ENCODE assay signal across 9 cellular contexts in genomic region chr10:103676851-103677417, GRCh38.
DNase-seq lines count a peak whose midpoint lies in the region; ATAC-seq and TF ChIP-seq lines count a peak whose summit lies in the region.
"Had no signal": no experiment of that assay in that cellular context is flagged by ENCODE, and none has a peak within 500 bp of the region (broad histone marks: within the 10 kb centered on the region; RNA-seq: fewer than 3 reads in every experiment).

No MANE protein-coding gene starts in this region.

- DNase-seq in breast epithelium (ENCODE audit: low spot score in 2 of 2), result peak in 1 of 2 donors; percentile 73
- no peak for DNase-seq in MCF 10A (ENCODE audit: unreplicated experiment)
- no peak for DNase-seq in epithelial cell of prostate (ENCODE audit: low read depth, low spot score)
- no peak for DNase-seq in naive thymus-derived CD8-positive, alpha-beta T cell
- DNase-seq in vagina (ENCODE audit: extremely low spot score in 2 of 2), result no peak
- no peak for DNase-seq in GM13977 (ENCODE audit: low spot score)
- no peak for DNase-seq in CD14-positive monocyte (ENCODE audit: low spot score)

- peak overlapping the region; percentile 17 to 56 (median 27) for H3K4me3 ChIP-seq in breast epithelium
- H3K4me3 ChIP-seq in vagina, result peak overlapping the region; percentile 36 to 44

- TF ChIP-seq POLR2A in breast epithelium (IDR thresholded peaks at IDR 0.05) (no peak), vagina (IDR thresholded peaks at IDR 0.05) (peak in 1 of 2 donors; percentile 28)

- no peak overlapping the region for H3K27ac Mint-ChIP-seq in MCF 10A (ENCODE audit: low read depth, unreplicated experiment)
- peak overlapping the region in 8 of 10 donors; percentile 61 to 98 (median 75) for H3K27ac Mint-ChIP-seq in naive thymus-derived CD8-positive, alpha-beta T cell
- H3K27ac Mint-ChIP-seq in CD14-positive monocyte, result peak overlapping the region in 1 of 7 donors; percentile 17

- H3K36me3 ChIP-seq in breast epithelium, result no peaks in the 10 kb centered on the region
- no peaks in the 10 kb centered on the region for H3K36me3 ChIP-seq in vagina

- BruUV-seq in MCF 10A (replicated peaks; lab: Mats Ljungman, UMichigan), result no TSS peak

- no peak for TF ChIP-seq CTCF in breast epithelium (IDR thresholded peaks at IDR 0.05)
- TF ChIP-seq CTCF in MCF 10A (IDR thresholded peaks at IDR 0.05; ENCODE audit: unreplicated experiment), result no peak
- no peak for TF ChIP-seq CTCF in vagina (IDR thresholded peaks at IDR 0.05)
- TF ChIP-seq CTCF in GM13977 (IDR thresholded peaks at IDR 0.05; ENCODE audit: extremely low read depth, insufficient read depth, missing control alignments), result no peak
- TF ChIP-seq CTCF in CD14-positive monocyte (IDR thresholded peaks at IDR 0.05), result no peak

- intact Hi-C loops in breast epithelium (cut with DNase I; ENCODE audit: low total_unique reads) (no loop called here), MCF 10A (cut with micrococcal nuclease) (loop anchor here (1.0 kb wide), 1 partner anchor 16 kb away; no protein-coding TSS in a partner anchor), vagina (cut with DNase I) (loop anchor here (5.0 kb wide), 1 partner anchor 60 kb away; no protein-coding TSS in a partner anchor), CD14-positive monocyte (cut with micrococcal nuclease) (no loop called here)

- POLR2A ChIA-PET in MCF 10A (lab: Yijun Ruan, JAX), result interaction anchor here (0.7 kb wide), 1 partner anchor 338 kb away, joined by 4 read pairs; no protein-coding TSS in a partner anchor
- POLR2A ChIA-PET in naive thymus-derived CD8-positive, alpha-beta T cell (lab: Charles Lee), result no interaction called here

- peaks cover 3 to 7% of the 10 kb centered on the region in 2 donors for H3K4me1 ChIP-seq in breast epithelium
- H3K4me1 ChIP-seq in vagina, result peaks cover 67% of the 10 kb centered on the region

- H3K4me3 Mint-ChIP-seq in MCF 10A (ENCODE audit: unreplicated experiment), result no peak overlapping the region
- H3K4me3 Mint-ChIP-seq in naive thymus-derived CD8-positive, alpha-beta T cell, result peak overlapping the region in 1 of 10 donors; percentile 14
- no peak overlapping the region for H3K4me3 Mint-ChIP-seq in CD14-positive monocyte

- H3K27me3 ChIP-seq in breast epithelium (no peaks in the 10 kb centered on the region), vagina (no peaks in the 10 kb centered on the region)

- CTCF ChIA-PET in MCF 10A (lab: Yijun Ruan, JAX), result interaction anchor here (1.0 to 3.0 kb wide), 2 partner anchors 10 to 72 kb away, joined by 4 to 27 read pairs; no protein-coding TSS in a partner anchor

- H3K4me1 Mint-ChIP-seq in MCF 10A (ENCODE audit: insufficient read depth, unreplicated experiment) (peaks cover 13% of the 10 kb centered on the region), CD14-positive monocyte (peaks cover 10% of the 10 kb centered on the region)
- H3K4me1 Mint-ChIP-seq in naive thymus-derived CD8-positive, alpha-beta T cell, result peaks cover 6 to 26% (median 17%) of the 10 kb centered on the region in 4 donors

- in situ Hi-C loops in GM13977 (cut with MboI; ENCODE audit: low pct_unique_long_range_greater_than_20kb, low sequenced_read_pairs, unreplicated experiment), result no loop called here

- H3K9me3 ChIP-seq in breast epithelium (no peaks in the 10 kb centered on the region), vagina (no peaks in the 10 kb centered on the region)

- H3K27me3 Mint-ChIP-seq in MCF 10A (ENCODE audit: insufficient read depth, unreplicated experiment), result no peaks in the 10 kb centered on the region
- H3K27me3 Mint-ChIP-seq in naive thymus-derived CD8-positive, alpha-beta T cell, result no peaks in the 10 kb centered on the region
- H3K27me3 Mint-ChIP-seq in CD14-positive monocyte (ENCODE audit: low read depth in 3 of 3), result peaks cover 5 to 9% (median 5%) of the 10 kb centered on the region in 3 donors

- H3K36me3 Mint-ChIP-seq in MCF 10A (ENCODE audit: insufficient read depth, unreplicated experiment) (no peaks in the 10 kb centered on the region), CD14-positive monocyte (no peaks in the 10 kb centered on the region)
- no peaks in the 10 kb centered on the region for H3K36me3 Mint-ChIP-seq in naive thymus-derived CD8-positive, alpha-beta T cell

- H3K27ac ChIP-seq in breast epithelium (peak overlapping the region; percentile 92 to 98), epithelial cell of prostate (peak overlapping the region; percentile 73), vagina (peak overlapping the region; percentile 94)
- H3K27ac ChIP-seq: C4-2B had no signal

- ATAC-seq in naive thymus-derived CD8-positive, alpha-beta T cell, result no peak
- ATAC-seq in GM21515 (IDR thresholded peaks at IDR 0.05; ENCODE audit: unreplicated experiment), result no peak

- H3K9me3 Mint-ChIP-seq in MCF 10A (ENCODE audit: unreplicated experiment) (no peaks in the 10 kb centered on the region), CD14-positive monocyte (peaks cover 0 to 1% (median 0%) of the 10 kb centered on the region in 7 donors)
- H3K9me3 Mint-ChIP-seq in naive thymus-derived CD8-positive, alpha-beta T cell, result no peaks in the 10 kb centered on the region

Comparison
In these comparisons a context has a peak if more than half of its experiments do, and no peak if none do; other contexts are left out.
1. intact Hi-C loops: an anchor here in MCF 10A (1.0 kb wide) and vagina (5.0 kb wide); none called in breast epithelium and CD14-positive monocyte.